ENCODE assay signal across 8 cellular contexts in genomic region chr2:44169155-44169898, GRCh38. TPM values are rescaled to one million over a fixed set of nuclear protein-coding genes. Genes with fewer than 3 reads are reported as not detected.
A peak's percentile ranks its signal among the peaks of the same experiment; 100 is the strongest.
DNase-seq lines count a peak whose midpoint lies in the region; ATAC-seq and TF ChIP-seq lines count a peak whose summit lies in the region.

No MANE protein-coding gene starts in this region.

- peak overlapping the region; percentile 96 to 100 (median 99) for H3K4me3 Mint-ChIP-seq in nephron

- peak overlapping the region; percentile 92 for H3K27ac ChIP-seq in upper lobe of right lung

- DNase-seq in stimulated activated CD4-positive, alpha-beta T cell treated with anti-CD3 and anti-CD28 coated beads, Interleukin-15, amount 100 ng/mL, for 48 hours (ENCODE audit: low read depth in 2 of 2) = peak; percentile 24
- no peak for DNase-seq in stimulated activated CD4-positive, alpha-beta T cell treated with anti-CD3 and anti-CD28 coated beads, Interleukin-15, amount 100 ng/mL, for 24 hours
- DNase-seq in OCI-M2 (lab: John Stamatoyannopoulos, UW; ENCODE audit: unreplicated experiment) (peak; percentile 30), fibroblast of the conjunctiva (ENCODE audit: low read depth) (peak; percentile 8), upper lobe of right lung (peak; percentile 77)
- peak; percentile 18 for DNase-seq in activated T-helper 9 cell treated with anti-CD3 and anti-CD28 coated beads, Interleukin-2, amount 50 U/mL, for 16 hours (ENCODE audit: low read depth)

- H3K9me3 ChIP-seq in upper lobe of right lung = no peaks in the 10 kb centered on the region

- H3K9me3 Mint-ChIP-seq in nephron = peaks cover 9% of the 10 kb centered on the region

- TF ChIP-seq CTCF in nephron (IDR thresholded peaks at IDR 0.05; ENCODE audit: unreplicated experiment in 3 of 3) = no peak
- TF ChIP-seq CTCF in upper lobe of right lung (IDR thresholded peaks at IDR 0.05) = no peak

- ATAC-seq in HG03097 (IDR thresholded peaks at IDR 0.05; ENCODE audit: low FRiP score, unreplicated experiment) (peak; percentile 4), upper lobe of right lung (peak; percentile 1)

- no peaks in the 10 kb centered on the region for H3K36me3 ChIP-seq in upper lobe of right lung

- no peaks in the 10 kb centered on the region for H3K27me3 Mint-ChIP-seq in nephron (ENCODE audit: low read depth)

- H3K27me3 ChIP-seq in upper lobe of right lung = no peaks in the 10 kb centered on the region

- peak overlapping the region; percentile 93 to 98 (median 98) for H3K27ac Mint-ChIP-seq in nephron

- H3K4me1 Mint-ChIP-seq in nephron = peaks cover 14% of the 10 kb centered on the region

- H3K4me1 ChIP-seq in upper lobe of right lung = peaks cover 16% of the 10 kb centered on the region

- intact Hi-C loops in upper lobe of right lung (cut with DNase I) = no loop called here

- peaks cover 5% of the 10 kb centered on the region for H3K36me3 Mint-ChIP-seq in nephron (ENCODE audit: low read depth)

- H3K4me3 ChIP-seq in upper lobe of right lung = peak overlapping the region; percentile 91

RNA-seq across cellular contexts. Expression of gene PPM1B, which starts 0.7 kb away (rescaled TPM):
- 45.8 TPM for total RNA-seq in upper lobe of right lung
